ENCODE assay signal across 26 cellular contexts in the genomic region with DNA sequence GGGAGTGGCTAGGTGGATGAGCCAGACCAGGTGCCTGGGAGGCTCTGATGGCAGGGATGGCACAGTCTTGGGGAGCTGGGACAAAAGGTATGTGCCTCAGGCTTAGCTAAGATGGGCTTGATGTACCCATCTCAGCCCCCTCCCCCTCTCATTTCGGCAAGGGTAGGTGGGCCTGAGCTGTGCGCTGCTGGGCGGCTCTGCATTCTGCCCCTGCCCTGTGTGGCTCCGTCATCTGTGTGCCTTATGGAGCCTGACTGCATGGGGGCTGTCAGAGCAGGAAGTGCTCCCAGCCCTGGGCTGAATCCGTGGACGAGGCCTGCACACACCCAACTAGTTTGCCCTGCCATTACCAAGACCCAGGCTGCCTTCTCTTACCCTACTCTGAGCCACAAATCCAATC. TPM values are rescaled to one million over a fixed set of nuclear protein-coding genes. Genes with fewer than 3 reads are reported as not detected.
DNase-seq lines count a peak whose midpoint lies in the region; ATAC-seq, FAIRE-seq and TF ChIP-seq lines count a peak whose summit lies in the region.
"Had no signal": no experiment of that assay in that cellular context is flagged by ENCODE, and none has a peak within 500 bp of the region (broad histone marks: within the 10 kb centered on the region; RNA-seq: fewer than 3 reads in every experiment).

No MANE protein-coding gene starts in this region.

- no peaks in the 10 kb centered on the region for H3K9me3 Mint-ChIP-seq in activated CD4-positive, alpha-beta T cell treated with anti-CD3 and anti-CD28 coated beads, Interleukin-2, amount 10 ng/mL, durations not matched to agents 7 days and 5 days
- H3K9me3 Mint-ChIP-seq in activated CD4-positive, alpha-beta T cell treated with anti-CD3 and anti-CD28 coated beads, Interleukin-2, amount 10 ng/mL, durations not matched to agents 24 days and 14 days = no peaks in the 10 kb centered on the region
- H3K9me3 Mint-ChIP-seq in dendritic cell treated with granulocyte-macrophage colony-stimulating factor and Interleukin-4, amounts not matched to agents 40 ng/mL and 50 ng/mL, for 4 days = no peaks in the 10 kb centered on the region
- H3K9me3 Mint-ChIP-seq in progenitor cell of endocrine pancreas (ENCODE audit: low read depth) = no peaks in the 10 kb centered on the region
- H3K9me3 Mint-ChIP-seq: CD4-positive, alpha-beta memory T cell; H9 had no signal

- no peak overlapping the region for H3K9ac ChIP-seq in HepG2 (ENCODE audit: insufficient read depth, low read depth, low read length)
- H3K9ac ChIP-seq: BLaER1 treated with 17β-estradiol and CSF1 and Interleukin-3, amounts not matched to agents 10 nM and 100 nM; GM23248 had no signal

- H3K9me3 ChIP-seq in HepG2 (ENCODE audit: low read length) (no peaks in the 10 kb centered on the region), right lobe of liver (no peaks in the 10 kb centered on the region), PC-9 (ENCODE audit: insufficient read depth, low read depth) (no peaks in the 10 kb centered on the region)
- H3K9me3 ChIP-seq: BLaER1 treated with 17β-estradiol and CSF1 and Interleukin-3, amounts not matched to agents 10 nM and 100 nM had no signal

- TF ChIP-seq RAD21 in HepG2 (CRISPR knock-in tag; IDR thresholded peaks at IDR 0.05) = no peak

- 100% methylated on average over 6 of the region's 6 CpGs for WGBS in HepG2 (ENCODE audit: low lambda C conversion rate)
- no CpG with 5 or more reads among the region's 6 CpGs for WGBS in right lobe of liver (ENCODE audit: insufficient coverage, low coverage, low lambda C conversion rate, missing lambda C conversion rate)

- TF ChIP-seq POLR2A in HepG2 (IDR thresholded peaks at IDR 0.05; ENCODE audit: insufficient read depth in 1 of 2, low read depth in 2 of 2, low read length in 2 of 2) (no peak), right lobe of liver (IDR thresholded peaks at IDR 0.05) (no peak), GM12892 (IDR thresholded peaks at IDR 0.05; ENCODE audit: low read depth, low read length) (no peak)

- no TSS peak for BruUV-seq in HepG2 (replicated peaks; lab: Mats Ljungman, UMichigan)
- BruUV-seq in PC-9 (replicated peaks; lab: Mats Ljungman, UMichigan) = no TSS peak

- no peak for TF ChIP-seq CTCF in HepG2 (CRISPR knock-in tag; IDR thresholded peaks at IDR 0.05)
- TF ChIP-seq CTCF in right lobe of liver (IDR thresholded peaks at IDR 0.05) = no peak
- TF ChIP-seq CTCF in progenitor cell of endocrine pancreas (IDR thresholded peaks at IDR 0.05; ENCODE audit: unreplicated experiment) = no peak
- TF ChIP-seq CTCF in PC-9 (conservative IDR thresholded peaks at IDR 0.05) = no peak

- in situ Hi-C loops in HepG2 (cut with HindIII; ENCODE audit: extremely low pct_ligation_motif_present, low pct_unique_long_range_greater_than_20kb) = loop anchor here (25.0 kb wide), 1 partner anchor 360 kb away; no protein-coding TSS in a partner anchor

- no peaks in the 10 kb centered on the region for H3K9me2 ChIP-seq in PC-9 (ENCODE audit: insufficient read depth)

- H3K27ac Mint-ChIP-seq in activated CD4-positive, alpha-beta T cell treated with anti-CD3 and anti-CD28 coated beads, Interleukin-2, amount 10 ng/mL, durations not matched to agents 7 days and 5 days = peak overlapping the region; percentile 19
- no peak overlapping the region for H3K27ac Mint-ChIP-seq in activated CD4-positive, alpha-beta T cell treated with anti-CD3 and anti-CD28 coated beads, Interleukin-2, amount 10 ng/mL, durations not matched to agents 24 days and 14 days
- H3K27ac Mint-ChIP-seq in dendritic cell treated with granulocyte-macrophage colony-stimulating factor and Interleukin-4, amounts not matched to agents 40 ng/mL and 50 ng/mL, for 4 days = peak overlapping the region; percentile 66
- peak overlapping the region; percentile 56 for H3K27ac Mint-ChIP-seq in progenitor cell of endocrine pancreas

- intact Hi-C loops in activated CD4-positive, alpha-beta T cell treated with anti-CD3 and anti-CD28 coated beads, Interleukin-2, amount 10 ng/mL, durations not matched to agents 24 days and 14 days (cut with micrococcal nuclease) = no loop called here
- intact Hi-C loops in HepG2 (cut with micrococcal nuclease; ENCODE audit: unreplicated experiment) (no loop called here), right lobe of liver (cut with DNase I) (loop anchor here in 1 of 2 donors (10.0 kb wide), 1 partner anchor 92 kb away; the partner anchor contains the start of gene ABHD12), PC-9 (cut with micrococcal nuclease; ENCODE audit: unreplicated experiment) (no loop called here)
- intact Hi-C loops in dendritic cell treated with granulocyte-macrophage colony-stimulating factor and Interleukin-4, amounts not matched to agents 40 ng/mL and 50 ng/mL, for 4 days (cut with micrococcal nuclease) = no loop called here

- H3K4me3 Mint-ChIP-seq in activated CD4-positive, alpha-beta T cell treated with anti-CD3 and anti-CD28 coated beads, Interleukin-2, amount 10 ng/mL, durations not matched to agents 7 days and 5 days = no peak overlapping the region
- H3K4me3 Mint-ChIP-seq in activated CD4-positive, alpha-beta T cell treated with anti-CD3 and anti-CD28 coated beads, Interleukin-2, amount 10 ng/mL, durations not matched to agents 24 days and 14 days = no peak overlapping the region
- no peak overlapping the region for H3K4me3 Mint-ChIP-seq in dendritic cell treated with granulocyte-macrophage colony-stimulating factor and Interleukin-4, amounts not matched to agents 40 ng/mL and 50 ng/mL, for 4 days
- H3K4me3 Mint-ChIP-seq in progenitor cell of endocrine pancreas (ENCODE audit: low read depth) = no peak overlapping the region
- H3K4me3 Mint-ChIP-seq: H9 had no signal

- no peaks in the 10 kb centered on the region for H3K27me3 Mint-ChIP-seq in activated CD4-positive, alpha-beta T cell treated with anti-CD3 and anti-CD28 coated beads, Interleukin-2, amount 10 ng/mL, durations not matched to agents 7 days and 5 days
- H3K27me3 Mint-ChIP-seq in activated CD4-positive, alpha-beta T cell treated with anti-CD3 and anti-CD28 coated beads, Interleukin-2, amount 10 ng/mL, durations not matched to agents 24 days and 14 days = no peaks in the 10 kb centered on the region
- no peaks in the 10 kb centered on the region for H3K27me3 Mint-ChIP-seq in dendritic cell treated with granulocyte-macrophage colony-stimulating factor and Interleukin-4, amounts not matched to agents 40 ng/mL and 50 ng/mL, for 4 days
- no peaks in the 10 kb centered on the region for H3K27me3 Mint-ChIP-seq in progenitor cell of endocrine pancreas
- H3K27me3 Mint-ChIP-seq: CD4-positive, alpha-beta memory T cell had no signal

- H3K27ac ChIP-seq in HepG2 (ENCODE audit: extremely low read length, insufficient read depth, low read length) = no peak overlapping the region
- H3K27ac ChIP-seq in right lobe of liver = no peak overlapping the region
- no peak overlapping the region for H3K27ac ChIP-seq in PC-9
- H3K27ac ChIP-seq: 22Rv1, GM23248, SK-N-MC had no signal

- H3K79me2 ChIP-seq in HepG2 (ENCODE audit: insufficient read depth, low read length) (no peaks in the 10 kb centered on the region), PC-9 (ENCODE audit: low read depth) (no peaks in the 10 kb centered on the region)

- DNase-seq in activated CD4-positive, alpha-beta T cell treated with anti-CD3 and anti-CD28 coated beads, Interleukin-2, amount 10 ng/mL, durations not matched to agents 7 days and 5 days = no peak
- no peak for DNase-seq in activated CD4-positive, alpha-beta T cell treated with anti-CD3 and anti-CD28 coated beads, Interleukin-2, amount 10 ng/mL, durations not matched to agents 24 days and 14 days
- DNase-seq in HepG2 (ENCODE audit: low spot score) = no peak
- DNase-seq in right lobe of liver = no peak
- DNase-seq in progenitor cell of endocrine pancreas (ENCODE audit: low spot score, unreplicated experiment) = no peak
- no peak for DNase-seq in GM12892 (ENCODE audit: insufficient read length)
- no peak for DNase-seq in PC-9
- DNase-seq: CD4-positive, alpha-beta memory T cell; DMS153; GM23248; H9; NCI-H1092 treated with DMSO at 0.1 percent for 48 hours; NCI-H146; NCI-H2029; NCI-H2227 treated with DMSO at 0.1 percent for 48 hours; NCI-H510A treated with DMSO at 0.1 percent for 48 hours; NCI-H748 treated with DMSO at 0.1 percent for 48 hours; NK-92 treated with Interleukin-12 subunit alpha and Interleukin-12 subunit beta, amount 100 ng/mL, for 24 hours; SHP77 treated with DMSO at 0.1 percent for 48 hours had no signal

- no peaks in the 10 kb centered on the region for H3K4me1 Mint-ChIP-seq in activated CD4-positive, alpha-beta T cell treated with anti-CD3 and anti-CD28 coated beads, Interleukin-2, amount 10 ng/mL, durations not matched to agents 7 days and 5 days
- H3K4me1 Mint-ChIP-seq in activated CD4-positive, alpha-beta T cell treated with anti-CD3 and anti-CD28 coated beads, Interleukin-2, amount 10 ng/mL, durations not matched to agents 24 days and 14 days = peaks cover 2% of the 10 kb centered on the region
- H3K4me1 Mint-ChIP-seq in dendritic cell treated with granulocyte-macrophage colony-stimulating factor and Interleukin-4, amounts not matched to agents 40 ng/mL and 50 ng/mL, for 4 days (ENCODE audit: low read depth) = peaks cover 55% of the 10 kb centered on the region
- no peaks in the 10 kb centered on the region for H3K4me1 Mint-ChIP-seq in progenitor cell of endocrine pancreas (ENCODE audit: low read depth)
- H3K4me1 Mint-ChIP-seq: CD4-positive, alpha-beta memory T cell had no signal

- ATAC-seq in HepG2 (no peak; the same call in 2 of the 3 replicates), right lobe of liver (no peak)
- ATAC-seq: K562 had no signal

- H3K4me2 ChIP-seq in HepG2 (ENCODE audit: low read depth, low read length) (no peak overlapping the region), PC-9 (no peak overlapping the region)
- H3K4me2 ChIP-seq: BLaER1 treated with 17β-estradiol and CSF1 and Interleukin-3, amounts not matched to agents 10 nM and 100 nM had no signal

- H4K20me1 ChIP-seq in HepG2 (ENCODE audit: insufficient read depth, low read length) (no peaks in the 10 kb centered on the region), PC-9 (ENCODE audit: insufficient read depth) (no peaks in the 10 kb centered on the region)

- no peak for TF ChIP-seq EP300 in HepG2 (IDR thresholded peaks at IDR 0.05; ENCODE audit: low read depth in 2 of 2, low read length in 2 of 2)
- TF ChIP-seq EP300 in HepG2 (CRISPR knock-in tag; IDR thresholded peaks at IDR 0.05; ENCODE audit: borderline replicate concordance) = no peak

- no peak for FAIRE-seq in HepG2 (lab: Jason Lieb, UNC)
- no peak for FAIRE-seq in GM12892 (lab: Jason Lieb, UNC)
- FAIRE-seq: GM12891, K562, RCC 7860 had no signal

- peaks cover 29% of the 10 kb centered on the region for H3F3A ChIP-seq in PC-9 (ENCODE audit: insufficient read depth, low read depth)

- no peaks in the 10 kb centered on the region for H3K27me3 ChIP-seq in HepG2 (ENCODE audit: control insufficient read depth in 1 of 2, insufficient read depth in 2 of 2, low read length in 2 of 2)
- H3K27me3 ChIP-seq in right lobe of liver = no peaks in the 10 kb centered on the region
- no peaks in the 10 kb centered on the region for H3K27me3 ChIP-seq in PC-9 (ENCODE audit: insufficient read depth, low read depth)
- H3K27me3 ChIP-seq: BLaER1 treated with 17β-estradiol and CSF1 and Interleukin-3, amounts not matched to agents 10 nM and 100 nM had no signal

- H3K36me3 ChIP-seq in HepG2 (replicated peaks in 1 of 2; ENCODE audit: control insufficient read depth in 1 of 2, insufficient read depth in 2 of 2, low read length in 2 of 2) (peaks cover 29 to 33% of the 10 kb centered on the region in 2 experiments), right lobe of liver (peaks cover 0 to 3% (median 0%) of the 10 kb centered on the region in 4 donors), PC-9 (ENCODE audit: low read depth) (no peaks in the 10 kb centered on the region)

- POLR2A ChIA-PET in activated CD4-positive, alpha-beta T cell treated with anti-CD3 and anti-CD28 coated beads, Interleukin-2, amount 10 ng/mL, durations not matched to agents 7 days and 5 days (lab: Charles Lee) = no interaction called here
- POLR2A ChIA-PET in HepG2 (lab: Yijun Ruan, JAX) (no interaction called here), PC-9 (lab: Charles Lee; ENCODE audit: unreplicated experiment) (no interaction called here)

- H2AFZ ChIP-seq in HepG2 (ENCODE audit: low read length) (no peak overlapping the region), PC-9 (no peak overlapping the region)
- H2AFZ ChIP-seq: GM23248 had no signal

- H3K4me3 ChIP-seq in HepG2 (replicated peaks in 1 of 3; ENCODE audit: insufficient read depth in 1 of 3, low read depth in 2 of 3, low read length in 3 of 3) (no peak overlapping the region), right lobe of liver (no peak overlapping the region), PC-9 (no peak overlapping the region)
- H3K4me3 ChIP-seq: BLaER1 treated with 17β-estradiol and CSF1 and Interleukin-3, amounts not matched to agents 10 nM and 100 nM; GM23248; K562; SK-N-MC had no signal

- H3K36me3 Mint-ChIP-seq in activated CD4-positive, alpha-beta T cell treated with anti-CD3 and anti-CD28 coated beads, Interleukin-2, amount 10 ng/mL, durations not matched to agents 7 days and 5 days (ENCODE audit: low read depth) = peaks cover 7% of the 10 kb centered on the region
- H3K36me3 Mint-ChIP-seq in activated CD4-positive, alpha-beta T cell treated with anti-CD3 and anti-CD28 coated beads, Interleukin-2, amount 10 ng/mL, durations not matched to agents 24 days and 14 days (ENCODE audit: low read depth) = peaks cover 4% of the 10 kb centered on the region
- H3K36me3 Mint-ChIP-seq in dendritic cell treated with granulocyte-macrophage colony-stimulating factor and Interleukin-4, amounts not matched to agents 40 ng/mL and 50 ng/mL, for 4 days (ENCODE audit: low read depth) = peaks cover 92% of the 10 kb centered on the region
- peaks cover 2% of the 10 kb centered on the region for H3K36me3 Mint-ChIP-seq in progenitor cell of endocrine pancreas (ENCODE audit: insufficient read depth)

- H3K4me1 ChIP-seq in HepG2 (ENCODE audit: insufficient read depth, low read length) (peaks cover 9% of the 10 kb centered on the region), right lobe of liver (peaks cover 0 to 4% (median 0%) of the 10 kb centered on the region in 4 donors), PC-9 (replicated peaks; ENCODE audit: insufficient read depth) (no peaks in the 10 kb centered on the region)

- CTCF ChIA-PET in activated CD4-positive, alpha-beta T cell treated with anti-CD3 and anti-CD28 coated beads, Interleukin-2, amount 10 ng/mL, durations not matched to agents 7 days and 5 days (lab: Charles Lee) = no interaction called here
- CTCF ChIA-PET in HepG2 (lab: Yijun Ruan, JAX; ENCODE audit: low intra/inter-chr PET ratio, low total read pairs) (no interaction called here), PC-9 (lab: Charles Lee) (no interaction called here)

RNA-seq across cellular contexts. Expression of gene PYGB, which starts 54.7 kb away (rescaled TPM):
- 10 to 100 TPM; 28.7 to 30.2 TPM for total RNA-seq in activated CD4-positive, alpha-beta T cell treated with anti-CD3 and anti-CD28 coated beads, Interleukin-2, amount 10 ng/mL, durations not matched to agents 7 days and 5 days
- total RNA-seq in activated CD4-positive, alpha-beta T cell treated with anti-CD3 and anti-CD28 coated beads, Interleukin-2, amount 10 ng/mL, durations not matched to agents 24 days and 14 days = 36.0 and 36.6 TPM in 2 replicates
- total RNA-seq in HepG2 (2016; rRNA removed; fragmentation: Illumina TruSeq; extraction: Trizol) (82.0 and 86.3 TPM in 2 replicates), right lobe of liver (10 to 100 TPM in 3 of 6 experiments, 1 to 10 TPM in 3; 6.6 to 27.4 (median 13.2) TPM), progenitor cell of endocrine pancreas (54.4 and 54.9 TPM in 2 replicates), PC-9 (2021) (127 and 133 TPM in 2 replicates)
- 5.4 and 6.5 TPM in 2 replicates for total RNA-seq in HepG2 (2016; cell fraction: cytosol; rRNA removed; fragmentation: Illumina TruSeq; extraction: Trizol; ENCODE audit: low read depth)
- total RNA-seq in HepG2 (2016; cell fraction: insoluble cytoplasmic fraction; rRNA removed; fragmentation: Illumina TruSeq; extraction: Trizol) = 69.1 and 89.6 TPM in 2 replicates
- 18.0 and 19.5 TPM in 2 replicates for total RNA-seq in HepG2 (2016; cell fraction: membrane; rRNA removed; fragmentation: Illumina TruSeq; extraction: Trizol)
- total RNA-seq in HepG2 (2016; cell fraction: nucleus; rRNA removed; fragmentation: Illumina TruSeq; extraction: Trizol) = 59.8 and 63.0 TPM in 2 replicates
- 24.2 and 37.5 TPM in 2 replicates for polyA plus RNA-seq in HepG2 (2011; rRNA removed)
- 24.4 and 27.4 TPM in 2 replicates for polyA plus RNA-seq in HepG2 (2011; cell fraction: cytosol; rRNA removed)
- polyA plus RNA-seq in HepG2 (2011; cell fraction: nucleus; rRNA removed) = 111 and 112 TPM in 2 replicates
- polyA plus RNA-seq in HepG2 (2012) = 26.9 and 46.5 TPM in 2 replicates
- 3.5 TPM in 2 replicates for polyA plus RNA-seq in HepG2 (2016; cell fraction: cytosol; fragmentation: Illumina TruSeq; extraction: Trizol; ENCODE audit: low read depth)
- 45.7 and 58.6 TPM in 2 replicates for polyA plus RNA-seq in HepG2 (2016; cell fraction: insoluble cytoplasmic fraction; fragmentation: Illumina TruSeq; extraction: Trizol; ENCODE audit: low read depth)
- 7.2 and 9.8 TPM in 2 replicates for polyA plus RNA-seq in HepG2 (2016; cell fraction: membrane; fragmentation: Illumina TruSeq; extraction: Trizol; ENCODE audit: low read depth)
- polyA plus RNA-seq in HepG2 (2016; cell fraction: nucleus; fragmentation: Illumina TruSeq; extraction: Trizol; ENCODE audit: insufficient read depth, low read depth) = 79.7 and 85.5 TPM in 2 replicates
- 26.5 and 80.5 TPM in 2 replicates for polyA minus RNA-seq in HepG2 (2011; rRNA and poly(A)+ RNA removed; ENCODE audit: low replicate concordance)
- polyA minus RNA-seq in HepG2 (2011; cell fraction: cytosol; rRNA and poly(A)+ RNA removed) = 36.1 and 38.1 TPM in 2 replicates
- polyA minus RNA-seq in HepG2 (2011; cell fraction: nucleus; rRNA and poly(A)+ RNA removed) = 27.9 and 31.3 TPM in 2 replicates
- 9.1 TPM for polyA plus RNA-seq in GM12892 (2012; ENCODE audit: missing spikeins)
